Comparison of ENCODE assay signal across 2 cellular contexts in the genomic region with DNA sequence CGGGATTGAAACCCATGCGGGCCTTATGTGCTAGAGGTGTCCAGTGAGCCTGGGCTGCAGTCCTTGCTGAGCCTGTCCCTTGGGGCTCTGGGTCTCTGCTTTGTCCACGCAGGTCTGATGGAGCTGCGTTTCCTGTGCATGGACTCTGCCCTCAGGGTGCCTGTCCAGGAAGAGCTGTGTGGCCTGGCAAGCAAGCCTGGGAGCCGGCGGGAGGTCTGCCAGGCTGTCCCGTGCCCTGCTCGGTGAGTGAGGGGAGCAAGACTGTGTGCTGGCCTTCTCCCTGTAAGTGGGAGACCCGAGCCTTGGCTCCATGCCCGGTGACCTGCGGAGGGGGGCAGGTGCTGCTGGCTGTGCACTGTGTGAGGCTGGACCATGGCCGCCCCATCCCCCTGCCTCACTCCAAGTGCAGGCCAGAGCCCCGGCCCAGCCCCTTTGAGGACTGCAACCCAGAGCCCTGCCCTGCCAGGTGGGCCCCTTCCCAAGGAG.
TF ChIP-seq lines count a peak whose summit lies in the region.

No MANE protein-coding gene starts in this region.

TF ChIP-seq in K562, 482 proteins besides CTCF, POLR2A, EP300 and RAD21:
- peak; percentile 35; the same call in 1 of the 2 replicates for TF ChIP-seq NFIC (IDR thresholded peaks at IDR 0.05)
- TF ChIP-seq WHSC1 (IDR thresholded peaks at IDR 0.05; ENCODE audit: low read length): no peak

TF ChIP-seq in liver, 16 proteins besides CTCF, POLR2A, EP300 and RAD21:
- TF ChIP-seq EGR1 (IDR thresholded peaks at IDR 0.05; ENCODE audit: low read depth in 2 of 2) (no peak), SP1 (IDR thresholded peaks at IDR 0.05) (peak; percentile 98), NR2F2 (IDR thresholded peaks at IDR 0.05) (no peak), FOXA1 (IDR thresholded peaks at IDR 0.05) (peak; percentile 19), GABPA (IDR thresholded peaks at IDR 0.05 in 1 of 2, conservative IDR thresholded peaks at IDR 0.05 in 1 of 2) (peak in 1 of 2 donors; percentile 72), HNF4A (conservative IDR thresholded peaks at IDR 0.05) (peak; percentile 98 to 99), FOXA2 (IDR thresholded peaks at IDR 0.05) (no peak), HNF4G (IDR thresholded peaks at IDR 0.05) (peak; percentile 95), TAF1 (conservative IDR thresholded peaks at IDR 0.05) (no peak), YY1 (IDR thresholded peaks at IDR 0.05) (peak; percentile 67), RXRA (IDR thresholded peaks at IDR 0.05) (peak in 1 of 2 donors; percentile 75), JUND (IDR thresholded peaks at IDR 0.05) (no peak)
- TF ChIP-seq, protein P1, sequence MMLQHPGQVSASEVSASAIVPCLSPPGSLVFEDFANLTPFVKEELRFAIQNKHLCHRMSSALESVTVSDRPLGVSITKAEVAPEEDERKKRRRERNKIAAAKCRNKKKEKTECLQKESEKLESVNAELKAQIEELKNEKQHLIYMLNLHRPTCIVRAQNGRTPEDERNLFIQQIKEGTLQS (IDR thresholded peaks at IDR 0.05): no peak
- TF ChIP-seq, protein P2, sequence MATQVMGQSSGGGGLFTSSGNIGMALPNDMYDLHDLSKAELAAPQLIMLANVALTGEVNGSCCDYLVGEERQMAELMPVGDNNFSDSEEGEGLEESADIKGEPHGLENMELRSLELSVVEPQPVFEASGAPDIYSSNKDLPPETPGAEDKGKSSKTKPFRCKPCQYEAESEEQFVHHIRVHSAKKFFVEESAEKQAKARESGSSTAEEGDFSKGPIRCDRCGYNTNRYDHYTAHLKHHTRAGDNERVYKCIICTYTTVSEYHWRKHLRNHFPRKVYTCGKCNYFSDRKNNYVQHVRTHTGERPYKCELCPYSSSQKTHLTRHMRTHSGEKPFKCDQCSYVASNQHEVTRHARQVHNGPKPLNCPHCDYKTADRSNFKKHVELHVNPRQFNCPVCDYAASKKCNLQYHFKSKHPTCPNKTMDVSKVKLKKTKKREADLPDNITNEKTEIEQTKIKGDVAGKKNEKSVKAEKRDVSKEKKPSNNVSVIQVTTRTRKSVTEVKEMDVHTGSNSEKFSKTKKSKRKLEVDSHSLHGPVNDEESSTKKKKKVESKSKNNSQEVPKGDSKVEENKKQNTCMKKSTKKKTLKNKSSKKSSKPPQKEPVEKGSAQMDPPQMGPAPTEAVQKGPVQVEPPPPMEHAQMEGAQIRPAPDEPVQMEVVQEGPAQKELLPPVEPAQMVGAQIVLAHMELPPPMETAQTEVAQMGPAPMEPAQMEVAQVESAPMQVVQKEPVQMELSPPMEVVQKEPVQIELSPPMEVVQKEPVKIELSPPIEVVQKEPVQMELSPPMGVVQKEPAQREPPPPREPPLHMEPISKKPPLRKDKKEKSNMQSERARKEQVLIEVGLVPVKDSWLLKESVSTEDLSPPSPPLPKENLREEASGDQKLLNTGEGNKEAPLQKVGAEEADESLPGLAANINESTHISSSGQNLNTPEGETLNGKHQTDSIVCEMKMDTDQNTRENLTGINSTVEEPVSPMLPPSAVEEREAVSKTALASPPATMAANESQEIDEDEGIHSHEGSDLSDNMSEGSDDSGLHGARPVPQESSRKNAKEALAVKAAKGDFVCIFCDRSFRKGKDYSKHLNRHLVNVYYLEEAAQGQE (IDR thresholded peaks at IDR 0.05): peak; percentile 63
- TF ChIP-seq, protein P3, sequence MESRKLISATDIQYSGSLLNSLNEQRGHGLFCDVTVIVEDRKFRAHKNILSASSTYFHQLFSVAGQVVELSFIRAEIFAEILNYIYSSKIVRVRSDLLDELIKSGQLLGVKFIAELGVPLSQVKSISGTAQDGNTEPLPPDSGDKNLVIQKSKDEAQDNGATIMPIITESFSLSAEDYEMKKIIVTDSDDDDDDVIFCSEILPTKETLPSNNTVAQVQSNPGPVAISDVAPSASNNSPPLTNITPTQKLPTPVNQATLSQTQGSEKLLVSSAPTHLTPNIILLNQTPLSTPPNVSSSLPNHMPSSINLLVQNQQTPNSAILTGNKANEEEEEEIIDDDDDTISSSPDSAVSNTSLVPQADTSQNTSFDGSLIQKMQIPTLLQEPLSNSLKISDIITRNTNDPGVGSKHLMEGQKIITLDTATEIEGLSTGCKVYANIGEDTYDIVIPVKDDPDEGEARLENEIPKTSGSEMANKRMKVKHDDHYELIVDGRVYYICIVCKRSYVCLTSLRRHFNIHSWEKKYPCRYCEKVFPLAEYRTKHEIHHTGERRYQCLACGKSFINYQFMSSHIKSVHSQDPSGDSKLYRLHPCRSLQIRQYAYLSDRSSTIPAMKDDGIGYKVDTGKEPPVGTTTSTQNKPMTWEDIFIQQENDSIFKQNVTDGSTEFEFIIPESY (IDR thresholded peaks at IDR 0.05): no peak
- TF ChIP-seq, protein P4, sequence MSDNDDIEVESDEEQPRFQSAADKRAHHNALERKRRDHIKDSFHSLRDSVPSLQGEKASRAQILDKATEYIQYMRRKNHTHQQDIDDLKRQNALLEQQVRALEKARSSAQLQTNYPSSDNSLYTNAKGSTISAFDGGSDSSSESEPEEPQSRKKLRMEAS (IDR thresholded peaks at IDR 0.05): no peak
